ENCODE assay signal across 9 cellular contexts in genomic region chr2:121529439-121530209, GRCh38. TPM values are rescaled to one million over a fixed set of nuclear protein-coding genes. Genes with fewer than 3 reads are reported as not detected.
DNase-seq lines count a peak whose midpoint lies in the region; ATAC-seq and TF ChIP-seq lines count a peak whose summit lies in the region.
"Had no signal": no experiment of that assay in that cellular context is flagged by ENCODE, and none has a peak within 500 bp of the region (broad histone marks: within the 10 kb centered on the region; RNA-seq: fewer than 3 reads in every experiment).

No MANE protein-coding gene starts in this region.

- no peaks in the 10 kb centered on the region for H3K36me3 ChIP-seq in right atrium auricular region

- peak; percentile 4 for ATAC-seq in HG03045 (IDR thresholded peaks at IDR 0.05; ENCODE audit: unreplicated experiment)

- H3K27me3 ChIP-seq in right atrium auricular region: no peaks in the 10 kb centered on the region

- peak overlapping the region; percentile 95 for H3K4me3 ChIP-seq in GM12864 (ENCODE audit: low read depth, low read length)
- H3K4me3 ChIP-seq in right atrium auricular region: peak overlapping the region; percentile 78 to 81

- no peaks in the 10 kb centered on the region for H3K9me3 ChIP-seq in right atrium auricular region

- H3K27ac ChIP-seq in angular gyrus (ENCODE audit: low read depth, low read length) (peak overlapping the region; percentile 100), right atrium auricular region (peak overlapping the region; percentile 87 to 97)

- peaks cover 0 to 86% of the 10 kb centered on the region in 2 donors for H3K4me1 ChIP-seq in right atrium auricular region

- TF ChIP-seq CTCF in GM12864 (IDR thresholded peaks at IDR 0.05; ENCODE audit: low read depth, low read length, missing control alignments) (no peak), right atrium auricular region (IDR thresholded peaks at IDR 0.05) (no peak)

- peak; percentile 51 for DNase-seq in AG08396 (ENCODE audit: low spot score)
- no peak for DNase-seq in GM12864 (ENCODE audit: low read depth)
- DNase-seq in NCI-H69 (lab: John Stamatoyannopoulos, UW): peak; percentile 76
- DNase-seq in right atrium auricular region (ENCODE audit: low spot score): no peak
- DNase-seq in posterior cingulate gyrus: peak in 6 of 10 donors; percentile 44 to 85 (median 50)
- no peak for DNase-seq in stimulated activated CD4-positive, alpha-beta T cell treated with anti-CD3 and anti-CD28 coated beads, Interleukin-15, amount 100 ng/mL, for 24 hours

- intact Hi-C loops in posterior cingulate gyrus (cut with DNase I): loop anchor here (1.0 to 5.0 kb wide), 5 partner anchors 120 to 226 kb away; partner anchors contain the start of genes CLASP1, NIFK and TSN

RNA-seq across cellular contexts. Expression of gene RNU4ATAC, which starts 1.1 kb away (rescaled TPM):
- total RNA-seq in right atrium auricular region: not detected
- total RNA-seq: T-helper 1 cell treated with Interleukin-12 subunit alpha and Interleukin-12 subunit beta and Interleukin-4 antibody, amounts not matched to agents 30 ng/mL and 1 ng/mL, for 36 hours had no signal

Comparison
In these comparisons a context has a peak if more than half of its experiments do, and no peak if none do; other contexts are left out.
1. DNase-seq: peak in AG08396 (single experiment), NCI-H69 (single experiment) and posterior cingulate gyrus (6 of 10); none in GM12864 (single experiment), right atrium auricular region (single experiment) and stimulated activated CD4-positive, alpha-beta T cell treated with anti-CD3 and anti-CD28 coated beads, Interleukin-15, amount 100 ng/mL, for 24 hours (single experiment).